1 cellular context compared by ENCODE assay signal in genomic region chr7:139942686-139943085, GRCh38.
TF ChIP-seq lines count a peak whose summit lies in the region.

No MANE protein-coding gene starts in this region.

TF ChIP-seq in WTC11, 78 proteins besides CTCF, POLR2A, EP300 and RAD21 (continued from another document):
- TF ChIP-seq ZNF281 (CRISPR knock-in tag; IDR thresholded peaks at IDR 0.05), result no peak
